ENCODE assay signal across 8 cellular contexts in the genomic region with DNA sequence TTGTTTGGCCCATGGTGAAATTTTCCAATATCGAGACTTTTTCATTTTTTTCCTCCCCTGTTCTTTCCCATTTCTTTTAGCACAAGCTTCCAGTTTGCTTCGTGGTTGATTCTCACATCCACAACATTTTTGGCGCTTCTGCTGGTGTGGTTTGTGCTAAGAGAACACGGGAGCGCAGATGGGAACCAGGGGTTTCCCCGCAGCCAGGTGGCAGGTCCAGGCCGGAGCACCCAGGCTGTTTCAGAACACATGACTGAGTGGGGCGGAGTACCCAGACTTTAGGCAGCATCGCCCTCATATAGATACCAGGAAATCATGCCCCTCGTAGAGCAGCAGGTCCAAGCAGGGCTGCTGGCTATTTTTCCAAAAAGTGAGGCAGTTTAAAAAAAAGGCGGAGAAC. TPM values are rescaled to one million over a fixed set of nuclear protein-coding genes. Genes with fewer than 3 reads are reported as not detected.
DNase-seq lines count a peak whose midpoint lies in the region; ATAC-seq and TF ChIP-seq lines count a peak whose summit lies in the region.

No MANE protein-coding gene starts in this region.

- peak overlapping the region; percentile 32 for H3K27ac Mint-ChIP-seq in stimulated activated effector memory CD8-positive, alpha-beta T cell treated with anti-CD3 and anti-CD28 coated beads, Interleukin-12 subunit alpha, Interleukin-12 subunit beta, amount 100 ng/mL, for 72 hours
- H3K27ac Mint-ChIP-seq in activated naive CD4-positive, alpha-beta T cell treated with anti-CD3 and anti-CD28 coated beads, Interleukin-2, amount 50 U/mL, for 72 hours: no peak overlapping the region
- 0 out of 7 replicates have a peak overlapping the region, but pooled peaks of 1 of the 3 experiments have one; percentile 37 for H3K27ac Mint-ChIP-seq in H9

- H3K27ac ChIP-seq in ascending aorta (peak overlapping the region; percentile 68 to 69), right cardiac atrium (ENCODE audit: low read length) (peak overlapping the region; percentile 78), H9 (ENCODE audit: insufficient read length, low read depth, low read length) (no peak overlapping the region)

- H3K79me1 ChIP-seq in H9 (ENCODE audit: insufficient read depth, low read depth, low read length, poor library complexity, severe bottlenecking): no peaks in the 10 kb centered on the region

- no peak overlapping the region for H3K4me2 ChIP-seq in H9 (ENCODE audit: insufficient read depth, insufficient read length, low read length)

- H3K23me2 ChIP-seq in H9 (ENCODE audit: insufficient read length, low read depth, low read length, poor library complexity, severe bottlenecking): peaks cover 2% of the 10 kb centered on the region

- DNase-seq in ascending aorta (ENCODE audit: low spot score in 2 of 2): no peak
- DNase-seq in right cardiac atrium: peak in 1 of 3 donors; percentile 55
- no peak for DNase-seq in stimulated activated effector memory CD8-positive, alpha-beta T cell treated with anti-CD3 and anti-CD28 coated beads, Interleukin-12 subunit alpha, Interleukin-12 subunit beta, amount 100 ng/mL, for 72 hours (ENCODE audit: low spot score in 2 of 2)
- no peak for DNase-seq in OCI-M2 (lab: John Stamatoyannopoulos, UW; ENCODE audit: unreplicated experiment)
- DNase-seq in activated naive CD4-positive, alpha-beta T cell treated with anti-CD3 and anti-CD28 coated beads, Interleukin-2, amount 50 U/mL, for 72 hours (ENCODE audit: low spot score in 2 of 2): no peak
- DNase-seq in H9: no peak
- no peak for DNase-seq in T-helper 9 cell

- no peak overlapping the region for H2AK5ac ChIP-seq in H9 (ENCODE audit: insufficient read length, low read length)

- 32% methylated on average over 11 of the region's 11 CpGs for WGBS in right cardiac atrium
- WGBS in H9 (ENCODE audit: extremely low coverage, insufficient read length, low lambda C conversion rate): no CpG with 5 or more reads among the region's 11 CpGs

- H3K4me3 ChIP-seq in ascending aorta: peak overlapping the region; percentile 24 to 56
- no peak overlapping the region for H3K4me3 ChIP-seq in right cardiac atrium (ENCODE audit: low read length)

- no peaks in the 10 kb centered on the region for H3K9me3 ChIP-seq in ascending aorta
- no peaks in the 10 kb centered on the region for H3K9me3 ChIP-seq in right cardiac atrium (ENCODE audit: control insufficient read depth, low read length)
- no peaks in the 10 kb centered on the region for H3K9me3 ChIP-seq in H9 (ENCODE audit: control insufficient read depth, low read depth, low read length)

- H2BK15ac ChIP-seq in H9 (ENCODE audit: low read depth, low read length): no peak overlapping the region

- no peak overlapping the region for H4K8ac ChIP-seq in H9 (replicated peaks; ENCODE audit: insufficient read length, low read depth, low read length)

- no peaks in the 10 kb centered on the region for H3K36me3 ChIP-seq in ascending aorta

- no peak overlapping the region for H2BK120ac ChIP-seq in H9 (ENCODE audit: low read depth, low read length, poor library complexity, severe bottlenecking)

- no peaks in the 10 kb centered on the region for H3K27me3 ChIP-seq in ascending aorta
- no peaks in the 10 kb centered on the region for H3K27me3 ChIP-seq in right cardiac atrium (ENCODE audit: control insufficient read depth, insufficient read depth)
- no peaks in the 10 kb centered on the region for H3K27me3 ChIP-seq in H9 (ENCODE audit: insufficient read depth, low read length)

- H3K4ac ChIP-seq in H9 (ENCODE audit: low read depth, low read length): no peak overlapping the region

- no peak overlapping the region for H3T11ph ChIP-seq in H9 (ENCODE audit: low read length)

- H3K4me1 Mint-ChIP-seq in stimulated activated effector memory CD8-positive, alpha-beta T cell treated with anti-CD3 and anti-CD28 coated beads, Interleukin-12 subunit alpha, Interleukin-12 subunit beta, amount 100 ng/mL, for 72 hours: peaks cover 36% of the 10 kb centered on the region
- H3K4me1 Mint-ChIP-seq in H9: peaks cover 5 to 12% of the 10 kb centered on the region in 2 experiments; a peak in 3 of 4 replicates

- no peaks in the 10 kb centered on the region for H3K9me3 Mint-ChIP-seq in stimulated activated effector memory CD8-positive, alpha-beta T cell treated with anti-CD3 and anti-CD28 coated beads, Interleukin-12 subunit alpha, Interleukin-12 subunit beta, amount 100 ng/mL, for 72 hours
- H3K9me3 Mint-ChIP-seq in activated naive CD4-positive, alpha-beta T cell treated with anti-CD3 and anti-CD28 coated beads, Interleukin-2, amount 50 U/mL, for 72 hours: no peaks in the 10 kb centered on the region
- no peaks in the 10 kb centered on the region; a peak in 1 of 5 replicates for H3K9me3 Mint-ChIP-seq in H9

- H3K79me2 ChIP-seq in H9 (ENCODE audit: insufficient read depth, low read length): no peaks in the 10 kb centered on the region

- H3K4me1 ChIP-seq in ascending aorta (peaks cover 9 to 28% of the 10 kb centered on the region in 2 donors), right cardiac atrium (ENCODE audit: control insufficient read depth, insufficient read depth, low read length) (peaks cover 10% of the 10 kb centered on the region), H9 (ENCODE audit: insufficient read depth, low read length) (no peaks in the 10 kb centered on the region)

- no peak overlapping the region for H4K91ac ChIP-seq in H9 (ENCODE audit: insufficient read length, low read depth, low read length)

- no peak overlapping the region for H3K23ac ChIP-seq in H9 (ENCODE audit: insufficient read length, low read depth, low read length)

- H2BK12ac ChIP-seq in H9 (ENCODE audit: insufficient read length, low read depth, low read length): no peak overlapping the region

- intact Hi-C loops in ascending aorta (cut with DNase I) (loop anchor here (2.0 to 5.0 kb wide), 4 partner anchors 54 to 289 kb away; partner anchors contain the start of gene EZR), right cardiac atrium (cut with DNase I) (loop anchor here in 3 of 4 donors (10.0 kb wide), 2 partner anchors 107 to 397 kb away; partner anchors contain the start of gene EZR (in 3 of the 3))

- no peak overlapping the region for H2AFZ ChIP-seq in H9 (ENCODE audit: low read length)

- no peak overlapping the region for H3K4me3 Mint-ChIP-seq in stimulated activated effector memory CD8-positive, alpha-beta T cell treated with anti-CD3 and anti-CD28 coated beads, Interleukin-12 subunit alpha, Interleukin-12 subunit beta, amount 100 ng/mL, for 72 hours
- H3K4me3 Mint-ChIP-seq in H9: no peak overlapping the region

- no peak overlapping the region for H3K56ac ChIP-seq in H9 (ENCODE audit: insufficient read length, low read depth, low read length)

- ATAC-seq in HG02678 (IDR thresholded peaks at IDR 0.05; ENCODE audit: unreplicated experiment): peak; percentile 58
- peak in 1 of 2 donors; percentile 25 for ATAC-seq in right cardiac atrium
- no peak for ATAC-seq in stimulated activated effector memory CD8-positive, alpha-beta T cell treated with anti-CD3 and anti-CD28 coated beads, Interleukin-12 subunit alpha, Interleukin-12 subunit beta, amount 100 ng/mL, for 72 hours
- no peak for ATAC-seq in activated naive CD4-positive, alpha-beta T cell treated with anti-CD3 and anti-CD28 coated beads, Interleukin-2, amount 50 U/mL, for 72 hours

- H3K14ac ChIP-seq in H9 (ENCODE audit: insufficient read depth, low read length): no peak overlapping the region

- peaks cover 5% of the 10 kb centered on the region for H4K20me1 ChIP-seq in H9 (ENCODE audit: control insufficient read depth, insufficient read depth, insufficient read length)

- H3K18ac ChIP-seq in H9 (ENCODE audit: insufficient read length, low read depth, low read length): no peak overlapping the region

- no peak overlapping the region for H2BK5ac ChIP-seq in H9 (ENCODE audit: insufficient read length, low read length)

- no peak overlapping the region for H4K5ac ChIP-seq in H9 (ENCODE audit: insufficient read length, low read depth, low read length)

- H3K27me3 Mint-ChIP-seq in H9 (ENCODE audit: low read depth): peaks cover 5% of the 10 kb centered on the region; the same call in 1 of the 2 replicates

- no peak for TF ChIP-seq CTCF in ascending aorta (IDR thresholded peaks at IDR 0.05)
- no peak for TF ChIP-seq CTCF in H9 (conservative IDR thresholded peaks at IDR 0.05)

- H2BK20ac ChIP-seq in H9 (ENCODE audit: low read depth, low read length, poor library complexity, severe bottlenecking): no peak overlapping the region

- no peak overlapping the region for H3K9ac ChIP-seq in H9 (ENCODE audit: extremely low read depth, insufficient read length, low read length)

- peaks cover 97% of the 10 kb centered on the region for H3K36me3 Mint-ChIP-seq in stimulated activated effector memory CD8-positive, alpha-beta T cell treated with anti-CD3 and anti-CD28 coated beads, Interleukin-12 subunit alpha, Interleukin-12 subunit beta, amount 100 ng/mL, for 72 hours
- H3K36me3 Mint-ChIP-seq in activated naive CD4-positive, alpha-beta T cell treated with anti-CD3 and anti-CD28 coated beads, Interleukin-2, amount 50 U/mL, for 72 hours: peaks cover 19 to 30% of the 10 kb centered on the region in 2 donors
- H3K36me3 Mint-ChIP-seq in H9 (ENCODE audit: insufficient read depth in 1 of 3, low read depth in 3 of 3): no peaks in the 10 kb centered on the region

RNA-seq across cellular contexts. Expression of gene SYTL3, which starts 58.0 kb away (rescaled TPM):
- total RNA-seq in ascending aorta: 4.7 TPM
- total RNA-seq in right cardiac atrium: 10 to 100 TPM in 2 of 4 donors, 1 to 10 TPM in 2; 5.1 to 10.4 (median 10.0) TPM
- 5.0 TPM for polyA plus RNA-seq in right cardiac atrium
- 100 to 1,000 TPM; 122 to 143 TPM for total RNA-seq in activated naive CD4-positive, alpha-beta T cell treated with anti-CD3 and anti-CD28 coated beads, Interleukin-2, amount 50 U/mL, for 72 hours
- total RNA-seq in H9 (2021): 0.09 and 0.20 TPM in 2 replicates

Comparison
In these comparisons a context has a peak if more than half of its experiments do, and no peak if none do; other contexts are left out.
1. RNA of gene SYTL3, which starts 58.0 kb away (total RNA-seq): 122 to 143 TPM in activated naive CD4-positive, alpha-beta T cell treated with anti-CD3 and anti-CD28 coated beads, Interleukin-2, amount 50 U/mL, for 72 hours; 5.1 to 10.4 TPM in right cardiac atrium, 4.7 TPM in ascending aorta (single experiment) and 0.09 to 0.20 TPM in H9; every median in the first group is over 10 times any median in the second.